Comparison of ENCODE assay signal across 9 cellular contexts in genomic region chr1:110339427-110340206, GRCh38. TPM values are rescaled to one million over a fixed set of nuclear protein-coding genes. Genes with fewer than 3 reads are reported as not detected.
DNase-seq lines count a peak whose midpoint lies in the region; ATAC-seq and TF ChIP-seq lines count a peak whose summit lies in the region.
"Had no signal": no experiment of that assay in that cellular context is flagged by ENCODE, and none has a peak within 500 bp of the region (broad histone marks: within the 10 kb centered on the region; RNA-seq: fewer than 3 reads in every experiment).

No MANE protein-coding gene starts in this region.

- TF ChIP-seq EP300 in sigmoid colon (IDR thresholded peaks at IDR 0.05): no peak

- peak; percentile 86 to 91 for TF ChIP-seq POLR2A in sigmoid colon (IDR thresholded peaks at IDR 0.05)

- POLR2A ChIA-PET in PC-9 (lab: Charles Lee; ENCODE audit: unreplicated experiment): interaction anchor here (0.6 to 0.9 kb wide), 5 partner anchors 9 to 864 kb away, joined by 3 to 8 read pairs (median 6); no protein-coding TSS in a partner anchor

- H4K20me1 ChIP-seq in H9 (ENCODE audit: control insufficient read depth, insufficient read depth, insufficient read length) (no peaks in the 10 kb centered on the region), PC-9 (ENCODE audit: insufficient read depth) (peaks cover 48% of the 10 kb centered on the region)

- no TSS peak for BruUV-seq in PC-9 (replicated peaks; lab: Mats Ljungman, UMichigan)

- peak; percentile 8 to 35 for ATAC-seq in activated naive CD4-positive, alpha-beta T cell treated with anti-CD3 and anti-CD28 coated beads, Interleukin-2, amount 50 U/mL, for 72 hours
- ATAC-seq in HG03280 (IDR thresholded peaks at IDR 0.05; ENCODE audit: unreplicated experiment) (no peak), GM18517 (IDR thresholded peaks at IDR 0.05; ENCODE audit: unreplicated experiment) (no peak)

- no peaks in the 10 kb centered on the region; the same call in 1 of the 2 replicates for H3K27me3 Mint-ChIP-seq in H9 (ENCODE audit: low read depth)
- H3K27me3 Mint-ChIP-seq: activated naive CD8-positive, alpha-beta T cell treated with anti-CD3 and anti-CD28 coated beads, Interleukin-2, amount 10 ng/mL, durations not matched to agents 7 days and 5 days had no signal

- H3K9me2 ChIP-seq in PC-9 (ENCODE audit: insufficient read depth): no peaks in the 10 kb centered on the region

- no peak overlapping the region for H3K27ac ChIP-seq in H9 (ENCODE audit: insufficient read length, low read depth, low read length)
- peak overlapping the region; percentile 48 for H3K27ac ChIP-seq in PC-9
- peak overlapping the region; percentile 99 for H3K27ac ChIP-seq in left ventricle myocardium inferior (replicated peaks)
- peak overlapping the region; percentile 95 to 98 (median 96) for H3K27ac ChIP-seq in sigmoid colon

- H2AK5ac ChIP-seq in H9 (ENCODE audit: insufficient read length, low read length): no peak overlapping the region

- H3K79me2 ChIP-seq in H9 (ENCODE audit: insufficient read depth, low read length) (peaks cover 40% of the 10 kb centered on the region), PC-9 (ENCODE audit: low read depth) (peaks cover 58% of the 10 kb centered on the region)

- no CpG with 5 or more reads among the region's 75 CpGs for WGBS in H9 (ENCODE audit: extremely low coverage, insufficient read length, low lambda C conversion rate)
- 0% methylated on average over 75 of the region's 75 CpGs for WGBS in sigmoid colon, 2 donors

- H2BK20ac ChIP-seq in H9 (ENCODE audit: low read depth, low read length, poor library complexity, severe bottlenecking): no peak overlapping the region

- TF ChIP-seq CTCF in H9 (conservative IDR thresholded peaks at IDR 0.05) (peak; percentile 45; the same call in 2 of the 3 replicates), PC-9 (conservative IDR thresholded peaks at IDR 0.05) (peak; percentile 45; the same call in 1 of the 2 replicates), left ventricle myocardium inferior (IDR thresholded peaks at IDR 0.05; ENCODE audit: borderline replicate concordance) (peak; percentile 59), sigmoid colon (IDR thresholded peaks at IDR 0.05) (peak; percentile 60 to 96 (median 89))

- H3K4me2 ChIP-seq in H9 (ENCODE audit: insufficient read depth, insufficient read length, low read length) (peak overlapping the region; percentile 93), PC-9 (peak overlapping the region; percentile 91)

- H3K79me1 ChIP-seq in H9 (ENCODE audit: insufficient read depth, low read depth, low read length, poor library complexity, severe bottlenecking): no peaks in the 10 kb centered on the region

- H3K4me3 ChIP-seq in PC-9 (peak overlapping the region; percentile 77), left ventricle myocardium inferior (peak overlapping the region; percentile 95), sigmoid colon (peak overlapping the region; percentile 67 to 95 (median 77))

- H2BK15ac ChIP-seq in H9 (ENCODE audit: low read depth, low read length): no peak overlapping the region

- intact Hi-C loops in PC-9 (cut with micrococcal nuclease; ENCODE audit: unreplicated experiment) (loop anchor here (2.0 to 10.0 kb wide), 3 partner anchors 43 to 245 kb away; no protein-coding TSS in a partner anchor), left ventricle myocardium inferior (cut with micrococcal nuclease) (no loop called here), sigmoid colon (cut with DNase I) (loop anchor here (1.0 to 5.0 kb wide), 2 partner anchors 48 to 68 kb away; partner anchors contain the start of gene LAMTOR5)

- H2AFZ ChIP-seq in H9 (ENCODE audit: low read length): no peak overlapping the region
- H2AFZ ChIP-seq in PC-9: peak overlapping the region; percentile 85

- no peak overlapping the region for H4K91ac ChIP-seq in H9 (ENCODE audit: insufficient read length, low read depth, low read length)

- H3K9ac ChIP-seq in H9 (ENCODE audit: extremely low read depth, insufficient read length, low read length): peak overlapping the region; percentile 92

- H3K14ac ChIP-seq in H9 (ENCODE audit: insufficient read depth, low read length): peak overlapping the region; percentile 93

- peaks cover 6 to 8% of the 10 kb centered on the region in 2 experiments for H3K9me3 Mint-ChIP-seq in H9
- H3K9me3 Mint-ChIP-seq in activated naive CD4-positive, alpha-beta T cell treated with anti-CD3 and anti-CD28 coated beads, Interleukin-2, amount 50 U/mL, for 72 hours: no peaks in the 10 kb centered on the region
- H3K9me3 Mint-ChIP-seq: activated naive CD8-positive, alpha-beta T cell treated with anti-CD3 and anti-CD28 coated beads, Interleukin-2, amount 10 ng/mL, durations not matched to agents 7 days and 5 days had no signal

- H3K56ac ChIP-seq in H9 (ENCODE audit: insufficient read length, low read depth, low read length): peak overlapping the region; percentile 8

- H3T11ph ChIP-seq in H9 (ENCODE audit: low read length): no peak overlapping the region

- H2BK12ac ChIP-seq in H9 (ENCODE audit: insufficient read length, low read depth, low read length): no peak overlapping the region

- H3K4me1 Mint-ChIP-seq in H9: peaks cover 51 to 54% of the 10 kb centered on the region in 2 experiments

- H3F3A ChIP-seq in PC-9 (ENCODE audit: insufficient read depth, low read depth): peaks cover 32% of the 10 kb centered on the region

- H2BK120ac ChIP-seq in H9 (ENCODE audit: low read depth, low read length, poor library complexity, severe bottlenecking): no peak overlapping the region

- H3K36me3 ChIP-seq in PC-9 (ENCODE audit: low read depth): peaks cover 33% of the 10 kb centered on the region
- H3K36me3 ChIP-seq in left ventricle myocardium inferior: peaks cover 26% of the 10 kb centered on the region
- H3K36me3 ChIP-seq in sigmoid colon: peaks cover 0 to 17% (median 3%) of the 10 kb centered on the region in 4 donors

- H2BK5ac ChIP-seq in H9 (ENCODE audit: insufficient read length, low read length): no peak overlapping the region

- peaks cover 3% of the 10 kb centered on the region; the same call in 1 of the 2 replicates for H3K4me1 ChIP-seq in H9 (ENCODE audit: insufficient read depth, low read length)
- peaks cover 69% of the 10 kb centered on the region for H3K4me1 ChIP-seq in PC-9 (replicated peaks; ENCODE audit: insufficient read depth)
- peaks cover 82% of the 10 kb centered on the region for H3K4me1 ChIP-seq in left ventricle myocardium inferior
- peaks cover 0 to 59% (median 56%) of the 10 kb centered on the region in 4 donors for H3K4me1 ChIP-seq in sigmoid colon

- H3K27me3 ChIP-seq in H9 (ENCODE audit: insufficient read depth, low read length) (no peaks in the 10 kb centered on the region), PC-9 (ENCODE audit: insufficient read depth, low read depth) (no peaks in the 10 kb centered on the region), left ventricle myocardium inferior (ENCODE audit: low read depth) (no peaks in the 10 kb centered on the region), sigmoid colon (no peaks in the 10 kb centered on the region)

- peaks cover 13% of the 10 kb centered on the region for H3K23me2 ChIP-seq in H9 (ENCODE audit: insufficient read length, low read depth, low read length, poor library complexity, severe bottlenecking)

- CTCF ChIA-PET in PC-9 (lab: Charles Lee): interaction anchor here (0.7 to 2.1 kb wide), 3 partner anchors 121 to 131 kb away, joined by 3 to 5 read pairs (median 3); no protein-coding TSS in a partner anchor

- H4K8ac ChIP-seq in H9 (replicated peaks; ENCODE audit: insufficient read length, low read depth, low read length): no peak overlapping the region

- no peak overlapping the region for H3K23ac ChIP-seq in H9 (ENCODE audit: insufficient read length, low read depth, low read length)

- DNase-seq in CMK (ENCODE audit: low read depth) (peak; percentile 26), H9 (no peak), PC-9 (peak in 1 of 2 experiments; percentile 52), left ventricle myocardium inferior (peak; percentile 43), sigmoid colon (no peak)
- DNase-seq in activated naive CD4-positive, alpha-beta T cell treated with anti-CD3 and anti-CD28 coated beads, Interleukin-2, amount 50 U/mL, for 72 hours (ENCODE audit: low spot score in 2 of 2): peak; percentile 68 to 78

- no peak overlapping the region for H3K4me3 Mint-ChIP-seq in H9
- H3K4me3 Mint-ChIP-seq: activated naive CD8-positive, alpha-beta T cell treated with anti-CD3 and anti-CD28 coated beads, Interleukin-2, amount 10 ng/mL, durations not matched to agents 7 days and 5 days had no signal

- peaks cover 45 to 53% (median 52%) of the 10 kb centered on the region in 3 experiments for H3K36me3 Mint-ChIP-seq in H9 (ENCODE audit: insufficient read depth in 1 of 3, low read depth in 3 of 3)
- peaks cover 37 to 41% of the 10 kb centered on the region in 2 donors for H3K36me3 Mint-ChIP-seq in activated naive CD4-positive, alpha-beta T cell treated with anti-CD3 and anti-CD28 coated beads, Interleukin-2, amount 50 U/mL, for 72 hours

- H3K9me3 ChIP-seq in H9 (ENCODE audit: control insufficient read depth, low read depth, low read length) (no peaks in the 10 kb centered on the region), PC-9 (ENCODE audit: insufficient read depth, low read depth) (no peaks in the 10 kb centered on the region), left ventricle myocardium inferior (replicated peaks) (no peaks in the 10 kb centered on the region), sigmoid colon (no peaks in the 10 kb centered on the region)

- H3K27ac Mint-ChIP-seq in H9: peak overlapping the region in 1 of 3 experiments; percentile 86; a peak in 2 of 7 replicates
- H3K27ac Mint-ChIP-seq in activated naive CD4-positive, alpha-beta T cell treated with anti-CD3 and anti-CD28 coated beads, Interleukin-2, amount 50 U/mL, for 72 hours: no peak overlapping the region
- H3K27ac Mint-ChIP-seq: activated naive CD8-positive, alpha-beta T cell treated with anti-CD3 and anti-CD28 coated beads, Interleukin-2, amount 10 ng/mL, durations not matched to agents 7 days and 5 days had no signal

- peak overlapping the region; percentile 78 for H3K18ac ChIP-seq in H9 (ENCODE audit: insufficient read length, low read depth, low read length)

- H3K4ac ChIP-seq in H9 (ENCODE audit: low read depth, low read length): no peak overlapping the region; the same call in 1 of the 2 replicates

- H4K5ac ChIP-seq in H9 (ENCODE audit: insufficient read length, low read depth, low read length): peak overlapping the region; percentile 13

RNA-seq across cellular contexts. Expression of gene RBM15, which starts 0.4 kb away (rescaled TPM):
- total RNA-seq in H9 (2021): 61.4 and 62.0 TPM in 2 replicates
- 42.7 and 43.1 TPM in 2 replicates for total RNA-seq in PC-9 (2021)
- total RNA-seq in activated naive CD4-positive, alpha-beta T cell treated with anti-CD3 and anti-CD28 coated beads, Interleukin-2, amount 50 U/mL, for 72 hours: 100 to 1,000 TPM in 1 of 2 donors, 10 to 100 TPM in 1; 71.0 to 173 TPM
- 12.6 TPM for total RNA-seq in left ventricle myocardium inferior
- 10 to 100 TPM; 23.2 to 32.1 (median 25.5) TPM for total RNA-seq in sigmoid colon
- polyA plus RNA-seq in sigmoid colon: 1 to 10 TPM; 1.8 to 8.9 (median 2.5) TPM

RNA-seq across cellular contexts. Expression of gene SLC16A4, which starts 51.2 kb away (rescaled TPM):
- total RNA-seq in H9 (2021): 0.17 TPM in 1 of 2 replicates, not detected in the other
- total RNA-seq in PC-9 (2021): 24.6 and 32.7 TPM in 2 replicates
- total RNA-seq in activated naive CD4-positive, alpha-beta T cell treated with anti-CD3 and anti-CD28 coated beads, Interleukin-2, amount 50 U/mL, for 72 hours: under 1 TPM; 0.45 to 0.87 TPM
- 3.3 TPM for total RNA-seq in left ventricle myocardium inferior
- 10 to 100 TPM in 1 of 4 donors, 1 to 10 TPM in 3; 3.7 to 10.2 (median 7.5) TPM for total RNA-seq in sigmoid colon
- 1 to 10 TPM in 2 of 3 donors, not detected in 1; 1.6 to 3.0 TPM for polyA plus RNA-seq in sigmoid colon

Comparison
In these comparisons a context has a peak if more than half of its experiments do, and no peak if none do; other contexts are left out.
1. DNase-seq: peak in CMK (single experiment), activated naive CD4-positive, alpha-beta T cell treated with anti-CD3 and anti-CD28 coated beads, Interleukin-2, amount 50 U/mL, for 72 hours (2 of 2) and left ventricle myocardium inferior (single experiment); none in H9 (single experiment) and sigmoid colon (single experiment).
2. ATAC-seq: peak in activated naive CD4-positive, alpha-beta T cell treated with anti-CD3 and anti-CD28 coated beads, Interleukin-2, amount 50 U/mL, for 72 hours (2 of 2); none in HG03280 (single experiment) and GM18517 (single experiment).
3. Peak in every context shown above with its lines, with median percentiles within 50 percentile points of each other: CTCF ChIP-seq and H3K4me3 ChIP-seq.